8 cellular contexts compared by ENCODE assay signal in genomic region chr10:95266674-95267095, GRCh38. TPM values are rescaled to one million over a fixed set of nuclear protein-coding genes. Genes with fewer than 3 reads are reported as not detected.
DNase-seq lines count a peak whose midpoint lies in the region; ATAC-seq and TF ChIP-seq lines count a peak whose summit lies in the region.

No MANE protein-coding gene starts in this region.

- H3K36me3 ChIP-seq in BLaER1 treated with 17β-estradiol and CSF1 and Interleukin-3, amounts not matched to agents 10 nM and 100 nM = peaks cover 32 to 99% (median 89%) of the 10 kb centered on the region in 11 experiments
- H3K36me3 ChIP-seq in SK-N-SH (replicated peaks in 1 of 2; ENCODE audit: control insufficient read depth in 1 of 2, insufficient read depth in 2 of 2, low read length in 1 of 2) (peaks cover 3 to 32% of the 10 kb centered on the region in 2 experiments), gastrocnemius medialis (peaks cover 4 to 53% of the 10 kb centered on the region in 2 donors)

- peaks cover 0 to 16% (median 0%) of the 10 kb centered on the region in 10 experiments; a peak in 6 of 20 replicates for H3K4me1 ChIP-seq in BLaER1 treated with 17β-estradiol and CSF1 and Interleukin-3, amounts not matched to agents 10 nM and 100 nM
- peaks cover 5 to 8% of the 10 kb centered on the region in 2 experiments; a peak in 2 of 4 replicates for H3K4me1 ChIP-seq in SK-N-SH (ENCODE audit: control insufficient read depth in 1 of 2, insufficient read depth in 2 of 2, low read depth in 1 of 2, low read length in 1 of 2)
- peaks cover 57 to 72% of the 10 kb centered on the region in 2 donors for H3K4me1 ChIP-seq in gastrocnemius medialis

- no peak for TF ChIP-seq RAD21 in SK-N-SH (IDR thresholded peaks at IDR 0.05; ENCODE audit: low read length)

- ATAC-seq in GM19452 (IDR thresholded peaks at IDR 0.05; ENCODE audit: unreplicated experiment) (peak; percentile 90), HG03469 (IDR thresholded peaks at IDR 0.05; ENCODE audit: unreplicated experiment) (peak; percentile 87), gastrocnemius medialis (peak; percentile 25 to 29)

- TF ChIP-seq POLR2A in gastrocnemius medialis (IDR thresholded peaks at IDR 0.05) = no peak

- no peaks in the 10 kb centered on the region for H3F3A ChIP-seq in SK-N-SH (replicated peaks; ENCODE audit: insufficient read depth)

- H3K4me2 ChIP-seq in BLaER1 treated with 17β-estradiol and CSF1 and Interleukin-3, amounts not matched to agents 10 nM and 100 nM = no peak overlapping the region
- H3K4me2 ChIP-seq in SK-N-SH = 0 out of 2 replicates have a peak overlapping the region, but pooled peaks have one; percentile 17

- H3K9me2 ChIP-seq in SK-N-SH = no peaks in the 10 kb centered on the region

- peak overlapping the region in 2 of 11 experiments; percentile 11 to 49; a peak in 4 of 22 replicates for H3K9ac ChIP-seq in BLaER1 treated with 17β-estradiol and CSF1 and Interleukin-3, amounts not matched to agents 10 nM and 100 nM
- peak overlapping the region; percentile 55 for H3K9ac ChIP-seq in SK-N-SH

- no peaks in the 10 kb centered on the region for H3K9me3 ChIP-seq in BLaER1 treated with 17β-estradiol and CSF1 and Interleukin-3, amounts not matched to agents 10 nM and 100 nM (replicated peaks in 1 of 11)
- H3K9me3 ChIP-seq in SK-N-SH (no peaks in the 10 kb centered on the region), gastrocnemius medialis (no peaks in the 10 kb centered on the region)

- intact Hi-C loops in gastrocnemius medialis (cut with DNase I; ENCODE audit: low total_unique reads) = no loop called here

- CTCF ChIA-PET in SK-N-SH (lab: Yijun Ruan, JAX) = interaction anchor here (1.2 to 4.7 kb wide), 2 partner anchors 24 to 97 kb away, joined by 3 to 17 read pairs; no protein-coding TSS in a partner anchor

- peaks cover 0 to 17% (median 0%) of the 10 kb centered on the region in 11 experiments; a peak in 5 of 22 replicates for H4K20me1 ChIP-seq in BLaER1 treated with 17β-estradiol and CSF1 and Interleukin-3, amounts not matched to agents 10 nM and 100 nM
- no peaks in the 10 kb centered on the region for H4K20me1 ChIP-seq in SK-N-SH (ENCODE audit: insufficient read depth)

- TF ChIP-seq CTCF in SK-N-SH (IDR thresholded peaks at IDR 0.05) (no peak), gastrocnemius medialis (IDR thresholded peaks at IDR 0.05 in 4 of 5, conservative IDR thresholded peaks at IDR 0.05 in 1 of 5) (no peak)

- H3K4me3 ChIP-seq in BLaER1 treated with 17β-estradiol and CSF1 and Interleukin-3, amounts not matched to agents 10 nM and 100 nM = no peak overlapping the region
- H3K4me3 ChIP-seq in SK-N-SH (ENCODE audit: low read depth in 2 of 2, low read length in 1 of 2) = no peak overlapping the region
- no peak overlapping the region for H3K4me3 ChIP-seq in gastrocnemius medialis

- H3K27ac ChIP-seq in BLaER1 treated with 17β-estradiol and CSF1 and Interleukin-3, amounts not matched to agents 10 nM and 100 nM = peak overlapping the region in 7 of 11 experiments; percentile 3 to 79 (median 48); a peak in 9 of 22 replicates
- H3K27ac ChIP-seq in SK-N-SH (ENCODE audit: low read depth in 2 of 2, low read length in 1 of 2) (peak overlapping the region in 1 of 2 experiments; percentile 84; a peak in 2 of 4 replicates), gastrocnemius medialis (peak overlapping the region; percentile 81 to 97 (median 92))

- DNase-seq in SK-N-SH (peak; percentile 35), glomerular endothelial cell (ENCODE audit: extremely low read depth, low read depth, low spot score) (peak; percentile 94), gastrocnemius medialis (no peak), middle frontal gyrus (ENCODE audit: extremely low spot score, low spot score) (no peak), NCI-H2227 treated with DMSO at 0.1 percent for 48 hours (lab: John Stamatoyannopoulos, UW) (no peak)

- H3K79me2 ChIP-seq in SK-N-SH (ENCODE audit: insufficient read depth) = peaks cover 16% of the 10 kb centered on the region; the same call in 1 of the 2 replicates

- POLR2A ChIA-PET in SK-N-SH (lab: Yijun Ruan, JAX) = no interaction called here

- in situ Hi-C loops in gastrocnemius medialis (cut with MboI; ENCODE audit: low sequenced_read_pairs in 4 of 4) = no loop called here

- 4% methylated on average over 1 of the region's 1 CpG for WGBS in SK-N-SH (ENCODE audit: low lambda C conversion rate)

- no peak overlapping the region for H2AFZ ChIP-seq in SK-N-SH (ENCODE audit: low read depth)

- H3K27me3 ChIP-seq in BLaER1 treated with 17β-estradiol and CSF1 and Interleukin-3, amounts not matched to agents 10 nM and 100 nM = no peaks in the 10 kb centered on the region
- H3K27me3 ChIP-seq in SK-N-SH (ENCODE audit: insufficient read depth) (no peaks in the 10 kb centered on the region), gastrocnemius medialis (no peaks in the 10 kb centered on the region)

- peak in 1 of 2 experiments; percentile 53; a peak in 1 of 4 replicates for TF ChIP-seq EP300 in SK-N-SH (IDR thresholded peaks at IDR 0.05; ENCODE audit: borderline replicate concordance in 1 of 2, low read depth in 1 of 2, low read length in 1 of 2)

TF ChIP-seq in SK-N-SH, 30 proteins besides CTCF, POLR2A, EP300 and RAD21:
- peak; percentile 47 for TF ChIP-seq TCF12 (IDR thresholded peaks at IDR 0.05)
- TF ChIP-seq RFX5 (IDR thresholded peaks at IDR 0.05; ENCODE audit: low read length) = no peak
- TF ChIP-seq JUND (IDR thresholded peaks at IDR 0.05) = peak; percentile 25; the same call in 1 of the 2 replicates
- TF ChIP-seq PBX3 (IDR thresholded peaks at IDR 0.05) = peak; percentile 39

RNA-seq across cellular contexts. Expression of gene PDLIM1, which starts 24.1 kb away (rescaled TPM):
- polyA plus RNA-seq in SK-N-SH (2012; rRNA removed) = 74.4 and 97.2 TPM in 2 replicates
- 89.3 and 96.8 TPM in 2 replicates for polyA plus RNA-seq in SK-N-SH (2012; cell fraction: cytosol; rRNA removed)
- 68.2 and 70.4 TPM in 2 replicates for polyA plus RNA-seq in SK-N-SH (2012; cell fraction: nucleus; rRNA removed)
- 59.9 and 110 TPM in 2 replicates for total RNA-seq in glomerular endothelial cell
- 100 to 1,000 TPM; 157 to 572 (median 272) TPM for total RNA-seq in gastrocnemius medialis

Comparison
In these comparisons a context has a peak if more than half of its experiments do, and no peak if none do; other contexts are left out.
1. ATAC-seq: peak in every context shown above with its lines; median percentile 90 in GM19452; 87 in HG03469; 27 in gastrocnemius medialis.
2. DNase-seq: peak in SK-N-SH (single experiment) and glomerular endothelial cell (single experiment); none in gastrocnemius medialis (0 of 2), middle frontal gyrus (single experiment) and NCI-H2227 treated with DMSO at 0.1 percent for 48 hours (single experiment).